8 cellular contexts compared by ENCODE assay signal in genomic region chr6:26520840-26521484, GRCh38. TPM values are rescaled to one million over a fixed set of nuclear protein-coding genes. Genes with fewer than 3 reads are reported as not detected.
DNase-seq lines count a peak whose midpoint lies in the region; ATAC-seq and TF ChIP-seq lines count a peak whose summit lies in the region.

No MANE protein-coding gene starts in this region.

- peak; percentile 73 for DNase-seq in NCI-H82 treated with DMSO at 0.1 percent for 48 hours (lab: John Stamatoyannopoulos, UW; ENCODE audit: unreplicated experiment)
- peak; percentile 91 for DNase-seq in activated CD8-positive, alpha-beta T cell treated with anti-CD3 and anti-CD28 coated beads, Interleukin-2, amount 10 ng/mL, durations not matched to agents 7 days and 5 days
- peak; percentile 82 for DNase-seq in effector CD4-positive, alpha-beta T cell
- peak; percentile 94 for DNase-seq in medulla oblongata (ENCODE audit: extremely low spot score)
- peak; percentile 74 for DNase-seq in stimulated activated CD8-positive, alpha-beta memory T cell treated with anti-CD3 and anti-CD28 coated beads, Interleukin-12 subunit alpha, Interleukin-12 subunit beta, amount 100 ng/mL, for 1 hour (ENCODE audit: low read depth)

- peaks cover 2% of the 10 kb centered on the region for H3K36me3 Mint-ChIP-seq in activated CD8-positive, alpha-beta T cell treated with anti-CD3 and anti-CD28 coated beads, Interleukin-2, amount 10 ng/mL, durations not matched to agents 7 days and 5 days (ENCODE audit: low read depth)

- no peaks in the 10 kb centered on the region for H3K9me3 Mint-ChIP-seq in activated CD8-positive, alpha-beta T cell treated with anti-CD3 and anti-CD28 coated beads, Interleukin-2, amount 10 ng/mL, durations not matched to agents 7 days and 5 days (ENCODE audit: insufficient read depth)

- H3K27ac ChIP-seq in C4-2B, result peak overlapping the region; percentile 80

- peak overlapping the region; percentile 80 for H3K4me3 Mint-ChIP-seq in activated CD8-positive, alpha-beta T cell treated with anti-CD3 and anti-CD28 coated beads, Interleukin-2, amount 10 ng/mL, durations not matched to agents 7 days and 5 days

- CTCF ChIA-PET in activated CD8-positive, alpha-beta T cell treated with anti-CD3 and anti-CD28 coated beads, Interleukin-2, amount 10 ng/mL, durations not matched to agents 7 days and 5 days (lab: Charles Lee), result interaction anchor here (0.6 to 1.9 kb wide), 4 partner anchors 12 to 47 kb away, joined by 3 to 5 read pairs (median 4); no protein-coding TSS in a partner anchor

- H3K4me1 Mint-ChIP-seq in activated CD8-positive, alpha-beta T cell treated with anti-CD3 and anti-CD28 coated beads, Interleukin-2, amount 10 ng/mL, durations not matched to agents 7 days and 5 days (ENCODE audit: low read depth), result peaks cover 30% of the 10 kb centered on the region

- peak overlapping the region; percentile 93 for H3K27ac Mint-ChIP-seq in activated CD8-positive, alpha-beta T cell treated with anti-CD3 and anti-CD28 coated beads, Interleukin-2, amount 10 ng/mL, durations not matched to agents 7 days and 5 days

- TF ChIP-seq CTCF in C4-2B (conservative IDR thresholded peaks at IDR 0.05), result no peak

- ATAC-seq in GM19351 (IDR thresholded peaks at IDR 0.05; ENCODE audit: unreplicated experiment) (peak; percentile 42), HG03520 (IDR thresholded peaks at IDR 0.05; ENCODE audit: unreplicated experiment) (peak; percentile 45)
- ATAC-seq in activated CD8-positive, alpha-beta T cell treated with anti-CD3 and anti-CD28 coated beads, Interleukin-2, amount 10 ng/mL, durations not matched to agents 7 days and 5 days, result peak; percentile 80

- POLR2A ChIA-PET in activated CD8-positive, alpha-beta T cell treated with anti-CD3 and anti-CD28 coated beads, Interleukin-2, amount 10 ng/mL, durations not matched to agents 7 days and 5 days (lab: Charles Lee), result interaction anchor here (1.0 to 3.6 kb wide), 4 partner anchors 12 to 47 kb away, joined by 3 to 17 read pairs (median 10); partner anchors contain the start of gene HMGN4

- H3K27me3 Mint-ChIP-seq in activated CD8-positive, alpha-beta T cell treated with anti-CD3 and anti-CD28 coated beads, Interleukin-2, amount 10 ng/mL, durations not matched to agents 7 days and 5 days (ENCODE audit: low read depth), result peaks cover 2% of the 10 kb centered on the region

RNA-seq across cellular contexts. Expression of gene HMGN4, which starts 17.2 kb away (rescaled TPM):
- 10 to 100 TPM; 80.8 to 84.9 TPM for total RNA-seq in activated CD8-positive, alpha-beta T cell treated with anti-CD3 and anti-CD28 coated beads, Interleukin-2, amount 10 ng/mL, durations not matched to agents 7 days and 5 days

RNA-seq across cellular contexts. Expression of gene BTN1A1, which starts 20.9 kb away (rescaled TPM):
- not detected for total RNA-seq in activated CD8-positive, alpha-beta T cell treated with anti-CD3 and anti-CD28 coated beads, Interleukin-2, amount 10 ng/mL, durations not matched to agents 7 days and 5 days

Comparison
In these comparisons a context has a peak if more than half of its experiments do, and no peak if none do; other contexts are left out.
1. Peak in every context shown above with its lines: DNase-seq, ATAC-seq and H3K27ac ChIP-seq.